ENCODE assay signal across 8 cellular contexts in genomic region chr15:101167366-101167790, GRCh38.
DNase-seq lines count a peak whose midpoint lies in the region; ATAC-seq and TF ChIP-seq lines count a peak whose summit lies in the region.

No MANE protein-coding gene starts in this region.

- H3K9ac ChIP-seq in mammary epithelial cell (ENCODE audit: insufficient read depth, low read length), result no peak overlapping the region
- no peak overlapping the region for H3K9ac ChIP-seq in mesendoderm (ENCODE audit: low read length)

- peak overlapping the region; percentile 2 for H3K18ac ChIP-seq in mesendoderm (ENCODE audit: low read length)

- no peak overlapping the region for H4K5ac ChIP-seq in mesendoderm (ENCODE audit: low read length)

- no peak overlapping the region for H2BK15ac ChIP-seq in mesendoderm (replicated peaks; ENCODE audit: low read depth)

- H2AFZ ChIP-seq in mammary epithelial cell (ENCODE audit: low read depth, low read length) (peak overlapping the region; percentile 86), GM23338 (no peak overlapping the region)

- in situ Hi-C loops in mammary epithelial cell (cut with MboI; ENCODE audit: low sequenced_read_pairs in 2 of 2), result no loop called here

- H3K9me3 ChIP-seq in mammary epithelial cell (replicated peaks; ENCODE audit: insufficient read depth, low read length) (peaks cover 19% of the 10 kb centered on the region), upper lobe of left lung (peaks cover 5 to 13% (median 8%) of the 10 kb centered on the region in 4 donors)

- H2AK5ac ChIP-seq in mesendoderm (ENCODE audit: low read length), result no peak overlapping the region

- peak overlapping the region; percentile 40 for H3K27ac ChIP-seq in mammary epithelial cell (ENCODE audit: insufficient read depth, low read depth, low read length)
- H3K27ac ChIP-seq in mesendoderm (ENCODE audit: low read depth, low read length), result no peak overlapping the region
- H3K27ac ChIP-seq in upper lobe of left lung, result peak overlapping the region; percentile 84 to 94 (median 88)
- no peak overlapping the region for H3K27ac ChIP-seq in GM23338 (ENCODE audit: low read depth)

- peaks cover 37% of the 10 kb centered on the region for H3K4me1 Mint-ChIP-seq in activated CD8-positive, alpha-beta memory T cell treated with anti-CD3 and anti-CD28 coated beads, Interleukin-2, amount 10 ng/mL, durations not matched to agents 7 days and 5 days
- peaks cover 10% of the 10 kb centered on the region for H3K4me1 Mint-ChIP-seq in GM23338

- H3K36me3 ChIP-seq in mammary epithelial cell (ENCODE audit: insufficient read depth, low read length) (no peaks in the 10 kb centered on the region), mesendoderm (ENCODE audit: control insufficient read depth, insufficient read depth, low read length) (no peaks in the 10 kb centered on the region), upper lobe of left lung (no peaks in the 10 kb centered on the region), GM23338 (ENCODE audit: insufficient read depth) (peaks cover 15% of the 10 kb centered on the region)

- H3K4me2 ChIP-seq in mammary epithelial cell (ENCODE audit: insufficient read depth, low read depth, low read length) (peak overlapping the region; percentile 62), mesendoderm (ENCODE audit: low read length) (no peak overlapping the region), GM23338 (no peak overlapping the region)

- H3K9me3 Mint-ChIP-seq in activated CD8-positive, alpha-beta memory T cell treated with anti-CD3 and anti-CD28 coated beads, Interleukin-2, amount 10 ng/mL, durations not matched to agents 7 days and 5 days (ENCODE audit: low read depth), result peaks cover 27% of the 10 kb centered on the region
- H3K9me3 Mint-ChIP-seq in GM23338, result peaks cover 38% of the 10 kb centered on the region

- peak overlapping the region; percentile 45 for H3K4me3 Mint-ChIP-seq in activated CD8-positive, alpha-beta memory T cell treated with anti-CD3 and anti-CD28 coated beads, Interleukin-2, amount 10 ng/mL, durations not matched to agents 7 days and 5 days
- H3K4me3 Mint-ChIP-seq in GM23338, result no peak overlapping the region

- H3K9me2 ChIP-seq in GM23338 (ENCODE audit: insufficient read depth), result no peaks in the 10 kb centered on the region

- 94% methylated on average over 4 of the region's 4 CpGs for WGBS in mammary epithelial cell (ENCODE audit: low coverage, missing lambda C conversion rate)
- WGBS in mesendoderm (ENCODE audit: extremely low coverage, insufficient coverage, low lambda C conversion rate), result no CpG with 5 or more reads among the region's 4 CpGs
- WGBS in upper lobe of left lung, 2 donors, result 47% methylated on average over 4 of the region's 4 CpGs

- H3K27me3 Mint-ChIP-seq in activated CD8-positive, alpha-beta memory T cell treated with anti-CD3 and anti-CD28 coated beads, Interleukin-2, amount 10 ng/mL, durations not matched to agents 7 days and 5 days, result no peaks in the 10 kb centered on the region
- peaks cover 11% of the 10 kb centered on the region for H3K27me3 Mint-ChIP-seq in GM23338 (ENCODE audit: insufficient read depth, low read depth, poor library complexity)

- H3K4ac ChIP-seq in mesendoderm (ENCODE audit: low read depth, low read length), result no peak overlapping the region

- no peak for ATAC-seq in activated CD8-positive, alpha-beta memory T cell treated with anti-CD3 and anti-CD28 coated beads, Interleukin-2, amount 10 ng/mL, durations not matched to agents 7 days and 5 days
- ATAC-seq in upper lobe of left lung (ENCODE audit: low FRiP score in 2 of 2) (peak in 1 of 2 donors; percentile 64), GM18505 (IDR thresholded peaks at IDR 0.05; ENCODE audit: unreplicated experiment) (no peak), GM23338 (no peak)

- no peaks in the 10 kb centered on the region for H3K27me3 ChIP-seq in mammary epithelial cell (ENCODE audit: insufficient read depth, low read length)
- no peaks in the 10 kb centered on the region for H3K27me3 ChIP-seq in mesendoderm (ENCODE audit: insufficient read depth, low read length, poor library complexity)
- H3K27me3 ChIP-seq in upper lobe of left lung, result no peaks in the 10 kb centered on the region
- H3K27me3 ChIP-seq in GM23338 (ENCODE audit: insufficient read depth), result no peaks in the 10 kb centered on the region

- peaks cover 41% of the 10 kb centered on the region for H3K4me1 ChIP-seq in mammary epithelial cell (ENCODE audit: insufficient read depth, low read length)
- no peaks in the 10 kb centered on the region for H3K4me1 ChIP-seq in mesendoderm (ENCODE audit: control insufficient read depth, low read depth, low read length)
- H3K4me1 ChIP-seq in upper lobe of left lung, result peaks cover 47 to 58% (median 52%) of the 10 kb centered on the region in 4 donors
- H3K4me1 ChIP-seq in GM23338 (ENCODE audit: insufficient read depth), result no peaks in the 10 kb centered on the region

- dilution Hi-C loops in mammary epithelial cell (cut with HindIII; ENCODE audit: low sequenced_read_pairs), result no loop called here

- TF ChIP-seq POLR2A in upper lobe of left lung (IDR thresholded peaks at IDR 0.05), result no peak
- TF ChIP-seq POLR2A in GM18505 (IDR thresholded peaks at IDR 0.05; ENCODE audit: borderline replicate concordance, extremely low read depth, insufficient read depth, insufficient read length), result no peak

- no peaks in the 10 kb centered on the region for H3K79me1 ChIP-seq in mesendoderm (ENCODE audit: low read length)

- H3K79me2 ChIP-seq in mammary epithelial cell (ENCODE audit: insufficient read depth, low read length), result no peaks in the 10 kb centered on the region
- no peaks in the 10 kb centered on the region for H3K79me2 ChIP-seq in mesendoderm (ENCODE audit: control insufficient read depth, insufficient read depth, low read length)
- no peaks in the 10 kb centered on the region for H3K79me2 ChIP-seq in GM23338 (replicated peaks; ENCODE audit: insufficient read depth)

- TF ChIP-seq CTCF in mammary epithelial cell (conservative IDR thresholded peaks at IDR 0.05 in 1 of 2, IDR thresholded peaks at IDR 0.05 in 1 of 2; ENCODE audit: extremely low read depth in 1 of 2, insufficient read depth in 1 of 2, low read depth in 1 of 2, low read length in 2 of 2) (no peak), upper lobe of left lung (IDR thresholded peaks at IDR 0.05) (no peak), GM23338 (conservative IDR thresholded peaks at IDR 0.05; ENCODE audit: low read depth in 2 of 2) (no peak)

- H4K20me1 ChIP-seq in mammary epithelial cell (ENCODE audit: insufficient read depth, low read length), result no peaks in the 10 kb centered on the region
- no peaks in the 10 kb centered on the region for H4K20me1 ChIP-seq in GM23338 (replicated peaks; ENCODE audit: insufficient read depth)

- no peaks in the 10 kb centered on the region for H3F3A ChIP-seq in GM23338 (replicated peaks; ENCODE audit: low read depth)

- peaks cover 37% of the 10 kb centered on the region for H3K36me3 Mint-ChIP-seq in activated CD8-positive, alpha-beta memory T cell treated with anti-CD3 and anti-CD28 coated beads, Interleukin-2, amount 10 ng/mL, durations not matched to agents 7 days and 5 days
- peaks cover 24% of the 10 kb centered on the region for H3K36me3 Mint-ChIP-seq in GM23338 (ENCODE audit: low read depth)

- no peak overlapping the region for H3K4me3 ChIP-seq in mammary epithelial cell (replicated peaks in 1 of 3; ENCODE audit: insufficient read depth in 1 of 3, low read depth in 2 of 3, low read length in 3 of 3)
- no peak overlapping the region for H3K4me3 ChIP-seq in mesendoderm (ENCODE audit: low read length)
- H3K4me3 ChIP-seq in upper lobe of left lung, result peak overlapping the region in 2 of 4 donors; percentile 13 to 16
- H3K4me3 ChIP-seq in GM23338, result no peak overlapping the region

- peak overlapping the region; percentile 90 for H3K27ac Mint-ChIP-seq in activated CD8-positive, alpha-beta memory T cell treated with anti-CD3 and anti-CD28 coated beads, Interleukin-2, amount 10 ng/mL, durations not matched to agents 7 days and 5 days
- no peak overlapping the region for H3K27ac Mint-ChIP-seq in GM23338

- H2BK5ac ChIP-seq in mesendoderm (ENCODE audit: low read length), result no peak overlapping the region

- H3K56ac ChIP-seq in mesendoderm (ENCODE audit: low read length), result no peak overlapping the region

- H2BK120ac ChIP-seq in mesendoderm (ENCODE audit: low read depth, low read length), result no peak overlapping the region

- TF ChIP-seq EP300 in upper lobe of left lung (IDR thresholded peaks at IDR 0.05), result peak in 1 of 4 donors; percentile 5

- CTCF ChIA-PET in activated CD8-positive, alpha-beta memory T cell treated with anti-CD3 and anti-CD28 coated beads, Interleukin-2, amount 10 ng/mL, durations not matched to agents 7 days and 5 days (lab: Charles Lee), result interaction anchor here (0.5 to 2.6 kb wide), 9 partner anchors 14 to 122 kb away, joined by 3 to 7 read pairs (median 4); no protein-coding TSS in a partner anchor
- CTCF ChIA-PET in mammary epithelial cell (lab: Charles Lee; ENCODE audit: low non-redundant PET), result no interaction called here

- no peak overlapping the region for H4K8ac ChIP-seq in mesendoderm (ENCODE audit: low read depth, low read length)

- no TSS peak for BruUV-seq in mammary epithelial cell (replicated peaks; lab: Mats Ljungman, UMichigan)

- no peak overlapping the region for H3K23ac ChIP-seq in mesendoderm (ENCODE audit: low read length)

- intact Hi-C loops in mammary epithelial cell (cut with micrococcal nuclease), result no loop called here

- DNase-seq in activated CD8-positive, alpha-beta memory T cell treated with anti-CD3 and anti-CD28 coated beads, Interleukin-2, amount 10 ng/mL, durations not matched to agents 7 days and 5 days, result no peak
- DNase-seq in activated CD8-positive, alpha-beta memory T cell treated with anti-CD3 and anti-CD28 coated beads, Interleukin-2, amount 50 U/mL, for 48 hours, result no peak
- DNase-seq in mammary epithelial cell, result no peak
- no peak for DNase-seq in mesendoderm
- no peak for DNase-seq in upper lobe of left lung
- no peak for DNase-seq in NCI-H2196 (lab: John Stamatoyannopoulos, UW; ENCODE audit: unreplicated experiment)
- DNase-seq in GM23338 (ENCODE audit: low spot score), result no peak

TF ChIP-seq in GM23338, 12 proteins besides CTCF, POLR2A, EP300 and RAD21 (continues in another document):
- TF ChIP-seq POLR2AphosphoS5 (IDR thresholded peaks at IDR 0.05; ENCODE audit: low read depth) (no peak), EZH2phosphoT487 (IDR thresholded peaks at IDR 0.05; ENCODE audit: unreplicated experiment) (no peak), STAT1 (IDR thresholded peaks at IDR 0.05; ENCODE audit: unreplicated experiment) (no peak), CREB1 (CRISPR knock-in tag; IDR thresholded peaks at IDR 0.05; ENCODE audit: low read depth) (no peak)

Comparison
In these comparisons a context has a peak if more than half of its experiments do, and no peak if none do; other contexts are left out.
1. H3K27ac ChIP-seq: peak in mammary epithelial cell (single experiment) and upper lobe of left lung (4 of 4); none in mesendoderm (single experiment) and GM23338 (single experiment).